Comparison of ENCODE assay signal across 31 cellular contexts in the genomic region with DNA sequence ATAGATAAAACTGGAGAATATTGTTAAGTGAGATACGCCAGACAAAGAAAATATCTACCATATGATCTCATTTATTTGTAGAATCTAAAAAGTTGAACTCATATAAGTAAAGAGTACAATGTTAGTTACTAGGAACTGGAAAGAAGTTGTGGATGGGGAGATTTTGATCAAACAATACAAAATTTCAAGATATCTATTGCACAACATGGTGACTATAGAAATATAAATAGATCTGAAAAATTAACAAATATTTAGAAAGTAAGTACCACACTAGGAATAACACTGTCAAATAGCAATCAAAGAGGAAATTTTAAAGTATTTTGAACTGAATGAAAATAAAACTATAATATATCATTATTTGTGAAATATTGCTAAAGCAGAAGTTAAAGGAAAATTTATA.
"Had no signal": no experiment of that assay in that cellular context is flagged by ENCODE, and none has a peak within 500 bp of the region (broad histone marks: within the 10 kb centered on the region; RNA-seq: fewer than 3 reads in every experiment).

No MANE protein-coding gene starts in this region.

- DNase-seq: activated effector memory CD4-positive, alpha-beta T cell treated with anti-CD3 and anti-CD28 coated beads, Interleukin-2, amount 50 U/mL, for 16 hours; activated effector memory CD4-positive, alpha-beta T cell treated with Interleukin-2 at 50 U/mL for 16 hours; activated gamma-delta T cell; activated gamma-delta T cell treated with Interleukin-2 at 50 U/mL for 16 hours; activated naive CD4-positive, alpha-beta T cell; activated naive CD4-positive, alpha-beta T cell treated with anti-CD3 and anti-CD28 coated beads for 36 hours; activated naive CD4-positive, alpha-beta T cell treated with anti-CD3 and anti-CD28 coated beads, Interleukin-2, amount 10 ng/mL, durations not matched to agents 7 days and 5 days; activated naive CD4-positive, alpha-beta T cell treated with anti-CD3 and anti-CD28 coated beads, Interleukin-2, amount 50 U/mL, for 16 hours; activated naive CD4-positive, alpha-beta T cell treated with Interleukin-2 at 50 U/mL for 16 hours; activated naive CD8-positive, alpha-beta T cell treated with anti-CD3 and anti-CD28 coated beads for 36 hours; activated naive CD8-positive, alpha-beta T cell treated with anti-CD3 and anti-CD28 coated beads, Interleukin-2, amount 10 ng/mL, durations not matched to agents 7 days and 5 days; activated naive CD8-positive, alpha-beta T cell treated with anti-CD3 and anti-CD28 coated beads, Interleukin-2, amount 50 U/mL, for 24 hours; activated T-cell treated with anti-CD3 and anti-CD28 coated beads, Interleukin-2, amount 50 U/mL, for 24 hours; activated T-cell treated with anti-CD3 and anti-CD28 coated beads, Interleukin-2, amount 50 U/mL, for 4 hours; activated T-cell treated with anti-CD3 and anti-CD28 coated beads, Interleukin-2, amount 50 U/mL, for 48 hours; activated T-cell treated with anti-CD3 and anti-CD28 coated beads, Interleukin-2, amount 50 U/mL, for 72 hours; adrenal gland; amniotic stem cell; amygdala; anterior cingulate cortex; aorta; body of pancreas; brain microvascular endothelial cell; caudate nucleus; central memory CD4-positive, alpha-beta T cell; cerebellar nuclear complex had no signal

- H3K27ac ChIP-seq: adrenal gland, ascending aorta, body of pancreas, brain microvascular endothelial cell, breast epithelium, cardiac muscle cell had no signal

- H3K9me3 ChIP-seq: adrenal gland, ascending aorta, body of pancreas, breast epithelium had no signal

- H3K4me3 ChIP-seq: adrenal gland, ascending aorta, body of pancreas, breast epithelium, cardiac muscle cell had no signal

- H3K36me3 ChIP-seq: adrenal gland, ascending aorta, brain microvascular endothelial cell, cardiac muscle cell had no signal

- H3K27me3 ChIP-seq: adrenal gland, ascending aorta, body of pancreas, brain microvascular endothelial cell, breast epithelium, cardiac muscle cell had no signal

- ATAC-seq: activated naive CD4-positive, alpha-beta T cell treated with anti-CD3 and anti-CD28 coated beads, Interleukin-2, amount 50 U/mL, for 72 hours; activated naive CD8-positive, alpha-beta T cell treated with anti-CD3 and anti-CD28 coated beads, Interleukin-2, amount 50 U/mL, for 24 hours; activated T-cell treated with anti-CD3 and anti-CD28 coated beads, Interleukin-2, amount 50 U/mL, for 4 hours; activated T-cell treated with anti-CD3 and anti-CD28 coated beads, Interleukin-2, amount 50 U/mL, for 72 hours; activated T-helper 17 cell treated with anti-CD3 and anti-CD28 coated beads, Interleukin-2, amount 50 U/mL, for 72 hours; body of pancreas had no signal

- H3K4me1 ChIP-seq: adrenal gland, ascending aorta, body of pancreas, breast epithelium had no signal
